ENCODE assay signal across 9 cellular contexts in the genomic region with DNA sequence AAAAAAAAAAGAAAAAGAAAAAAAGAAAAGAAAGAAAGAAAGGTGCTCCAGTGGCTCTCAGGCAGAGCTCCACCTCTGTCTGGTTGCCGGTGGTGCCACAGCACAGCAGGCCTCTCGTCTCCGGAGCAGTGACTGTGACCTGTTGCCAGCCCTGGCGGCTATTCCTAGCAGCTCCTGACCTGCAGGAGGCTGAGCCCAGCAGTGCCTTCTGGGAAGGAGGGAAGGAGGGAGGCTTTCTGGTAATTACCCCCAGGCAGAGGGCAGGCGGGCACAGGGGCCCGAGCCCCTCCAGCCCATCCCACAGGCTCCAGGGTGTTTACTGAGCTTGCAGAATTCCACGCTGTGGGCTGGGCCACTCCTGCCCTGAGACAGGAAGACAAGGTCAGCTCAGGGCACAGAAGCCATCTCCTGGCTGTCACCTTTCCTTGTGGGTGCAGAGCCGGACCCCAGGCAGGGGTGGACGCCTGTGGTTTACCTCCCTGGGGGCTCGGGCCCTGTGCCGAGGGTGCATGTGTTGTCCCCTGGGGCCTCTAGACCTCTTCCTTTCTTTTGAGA.
DNase-seq lines count a peak whose midpoint lies in the region; ATAC-seq and TF ChIP-seq lines count a peak whose summit lies in the region.
"Had no signal": no experiment of that assay in that cellular context is flagged by ENCODE, and none has a peak within 500 bp of the region (broad histone marks: within the 10 kb centered on the region; RNA-seq: fewer than 3 reads in every experiment).

No MANE protein-coding gene starts in this region.

- no peak overlapping the region for H3K9ac ChIP-seq in endodermal cell (ENCODE audit: extremely low read depth, low read length, poor library complexity, severe bottlenecking)

- no peak overlapping the region for H3K27ac Mint-ChIP-seq in endodermal cell
- peak overlapping the region; percentile 71 for H3K27ac Mint-ChIP-seq in osteocyte (ENCODE audit: unreplicated experiment)
- H3K27ac Mint-ChIP-seq in activated naive CD4-positive, alpha-beta T cell treated with anti-CD3 and anti-CD28 coated beads, Interleukin-2, amount 10 ng/mL, durations not matched to agents 7 days and 5 days: no peak overlapping the region

- H3K36me3 Mint-ChIP-seq in endodermal cell (ENCODE audit: low read depth) (peaks cover 12% of the 10 kb centered on the region), osteocyte (ENCODE audit: unreplicated experiment) (no peaks in the 10 kb centered on the region)
- peaks cover 8% of the 10 kb centered on the region for H3K36me3 Mint-ChIP-seq in activated naive CD4-positive, alpha-beta T cell treated with anti-CD3 and anti-CD28 coated beads, Interleukin-2, amount 10 ng/mL, durations not matched to agents 7 days and 5 days

- H3K4me3 ChIP-seq in GM06990 (replicated peaks; ENCODE audit: low read depth, low read length): no peak overlapping the region
- H3K4me3 ChIP-seq in endodermal cell (ENCODE audit: low read length): no peak overlapping the region

- TF ChIP-seq CTCF in GM06990 (IDR thresholded peaks at IDR 0.05; ENCODE audit: insufficient read depth, low read length, poor library complexity, severe bottlenecking) (no peak), endodermal cell (conservative IDR thresholded peaks at IDR 0.05) (peak; percentile 61), osteocyte (IDR thresholded peaks at IDR 0.05) (peak; percentile 20)

- CTCF ChIA-PET in activated naive CD4-positive, alpha-beta T cell treated with anti-CD3 and anti-CD28 coated beads, Interleukin-2, amount 10 ng/mL, durations not matched to agents 7 days and 5 days (lab: Charles Lee): no interaction called here

- no peak overlapping the region for H3K27ac ChIP-seq in endodermal cell (ENCODE audit: low read depth, low read length)

- ATAC-seq in HG03432 (IDR thresholded peaks at IDR 0.05; ENCODE audit: unreplicated experiment): no peak

- DNase-seq in GM06990 (ENCODE audit: extremely low read depth, insufficient read length): peak; percentile 77
- DNase-seq in M059J (ENCODE audit: low read depth): peak; percentile 68
- DNase-seq in endodermal cell: peak; percentile 91
- no peak for DNase-seq in osteocyte (ENCODE audit: extremely low spot score, unreplicated experiment)
- no peak for DNase-seq in activated naive CD4-positive, alpha-beta T cell treated with anti-CD3 and anti-CD28 coated beads, Interleukin-2, amount 10 ng/mL, durations not matched to agents 7 days and 5 days
- DNase-seq in GM19238 (ENCODE audit: insufficient read length, low spot score): no peak
- no peak for DNase-seq in KG1 (lab: John Stamatoyannopoulos, UW)
- DNase-seq: Kasumi-1 had no signal

- 71 to 74% methylated on average over 3 to 11 of the region's 11 CpGs for WGBS in endodermal cell (ENCODE audit: insufficient coverage in 1 of 2, insufficient read length in 1 of 2), 2 experiments

- H3K27me3 Mint-ChIP-seq in endodermal cell (ENCODE audit: insufficient read depth) (peaks cover 5% of the 10 kb centered on the region), osteocyte (ENCODE audit: unreplicated experiment) (no peaks in the 10 kb centered on the region)
- peaks cover 16% of the 10 kb centered on the region for H3K27me3 Mint-ChIP-seq in activated naive CD4-positive, alpha-beta T cell treated with anti-CD3 and anti-CD28 coated beads, Interleukin-2, amount 10 ng/mL, durations not matched to agents 7 days and 5 days

- no peak overlapping the region for H3K4me3 Mint-ChIP-seq in endodermal cell
- H3K4me3 Mint-ChIP-seq in osteocyte (ENCODE audit: unreplicated experiment): no peak overlapping the region
- no peak overlapping the region for H3K4me3 Mint-ChIP-seq in activated naive CD4-positive, alpha-beta T cell treated with anti-CD3 and anti-CD28 coated beads, Interleukin-2, amount 10 ng/mL, durations not matched to agents 7 days and 5 days

- H3K4me1 ChIP-seq in endodermal cell (ENCODE audit: control insufficient read depth, insufficient read depth, low read length): no peaks in the 10 kb centered on the region

- H3K9me3 Mint-ChIP-seq in endodermal cell (peaks cover 18% of the 10 kb centered on the region), osteocyte (ENCODE audit: unreplicated experiment) (peaks cover 10% of the 10 kb centered on the region)
- peaks cover 18% of the 10 kb centered on the region for H3K9me3 Mint-ChIP-seq in activated naive CD4-positive, alpha-beta T cell treated with anti-CD3 and anti-CD28 coated beads, Interleukin-2, amount 10 ng/mL, durations not matched to agents 7 days and 5 days

- no peaks in the 10 kb centered on the region; the same call in 1 of the 2 replicates for H3K36me3 ChIP-seq in GM06990 (ENCODE audit: control insufficient read depth, insufficient read depth, low read length)
- no peaks in the 10 kb centered on the region for H3K36me3 ChIP-seq in endodermal cell (ENCODE audit: control insufficient read depth, insufficient read depth, low read length)

- H3K27me3 ChIP-seq in GM06990 (replicated peaks; ENCODE audit: control insufficient read depth, insufficient read depth, low read length): no peaks in the 10 kb centered on the region
- H3K27me3 ChIP-seq in endodermal cell (ENCODE audit: control insufficient read depth, insufficient read depth, low read length, poor library complexity, severe bottlenecking): no peaks in the 10 kb centered on the region

- H3K4me1 Mint-ChIP-seq in endodermal cell (no peaks in the 10 kb centered on the region), osteocyte (ENCODE audit: unreplicated experiment) (peaks cover 54% of the 10 kb centered on the region)
- peaks cover 51% of the 10 kb centered on the region for H3K4me1 Mint-ChIP-seq in activated naive CD4-positive, alpha-beta T cell treated with anti-CD3 and anti-CD28 coated beads, Interleukin-2, amount 10 ng/mL, durations not matched to agents 7 days and 5 days

- H3K9me3 ChIP-seq in endodermal cell (ENCODE audit: control insufficient read depth, low read length): peaks cover 10% of the 10 kb centered on the region

Comparison
In these comparisons a context has a peak if more than half of its experiments do, and no peak if none do; other contexts are left out.
1. DNase-seq: peak in GM06990 (single experiment), M059J (single experiment) and endodermal cell (single experiment); none in osteocyte (single experiment), activated naive CD4-positive, alpha-beta T cell treated with anti-CD3 and anti-CD28 coated beads, Interleukin-2, amount 10 ng/mL, durations not matched to agents 7 days and 5 days (single experiment), GM19238 (single experiment) and KG1 (single experiment).